ENCODE assay signal across 16 cellular contexts in the genomic region with DNA sequence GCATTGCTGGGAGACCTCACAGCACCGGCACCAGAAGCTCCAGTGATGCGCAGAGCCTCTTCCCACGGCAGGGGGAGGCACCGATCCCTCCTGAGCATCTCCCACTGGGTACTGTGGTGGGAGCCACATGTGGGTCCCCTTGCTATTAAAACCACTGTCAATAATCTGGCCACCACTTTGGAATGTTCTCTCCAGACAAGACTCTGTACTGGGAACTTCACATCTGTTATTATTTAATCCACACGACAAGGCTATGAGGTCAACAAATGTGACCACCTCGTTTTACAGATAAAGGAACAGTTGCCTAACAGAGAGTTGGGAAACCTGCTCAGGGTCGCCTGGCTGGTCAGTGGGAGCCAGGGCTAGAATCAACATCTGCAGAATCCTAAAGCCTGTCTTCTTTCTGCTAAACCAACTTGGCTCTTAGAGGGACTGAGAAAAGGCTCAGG.
A peak's percentile ranks its signal among the peaks of the same experiment; 100 is the strongest.
DNase-seq lines count a peak whose midpoint lies in the region; ATAC-seq, FAIRE-seq and TF ChIP-seq lines count a peak whose summit lies in the region.
"Had no signal": no experiment of that assay in that cellular context is flagged by ENCODE, and none has a peak within 500 bp of the region (broad histone marks: within the 10 kb centered on the region; RNA-seq: fewer than 3 reads in every experiment).

No MANE protein-coding gene starts in this region.

- no peak overlapping the region for H3K4me2 ChIP-seq in K562 (ENCODE audit: insufficient read depth, low read length)

- H3K9me1 ChIP-seq in K562 (ENCODE audit: control insufficient read depth, insufficient read depth, low read length): no peaks in the 10 kb centered on the region

- TF ChIP-seq EP300 in K562 (IDR thresholded peaks at IDR 0.05; ENCODE audit: low read length): no peak

- H3K4me3 ChIP-seq in K562: no peak overlapping the region
- H3K4me3 ChIP-seq in left lung: no peak overlapping the region
- no peak overlapping the region for H3K4me3 ChIP-seq in kidney (ENCODE audit: low read length in 2 of 2)
- H3K4me3 ChIP-seq: tibial artery had no signal

- ATAC-seq in K562: no peak
- peak; percentile 56 for ATAC-seq in left lobe of liver
- no peak for ATAC-seq in left lung
- ATAC-seq: activated naive CD8-positive, alpha-beta T cell treated with anti-CD3 and anti-CD28 coated beads, Interleukin-2, amount 50 U/mL, for 24 hours had no signal

- intact Hi-C loops in K562 (cut with micrococcal nuclease): loop anchor here (5.0 kb wide), 1 partner anchor 54 kb away; no protein-coding TSS in a partner anchor
- intact Hi-C loops in left lung (cut with DNase I): no loop called here
- intact Hi-C loops in kidney (cut with DNase I): loop anchor here (10.0 kb wide), 1 partner anchor 67 kb away; no protein-coding TSS in a partner anchor

- TF ChIP-seq RAD21 in K562 (CRISPR knock-in tag; conservative IDR thresholded peaks at IDR 0.05 in 1 of 2, IDR thresholded peaks at IDR 0.05 in 1 of 2): 0 out of 4 replicates have a peak, but pooled peaks of 1 of the 2 experiments have one; percentile 10

- CTCF ChIA-PET in K562 (lab: Yijun Ruan, JAX; ENCODE audit: low intra/inter-chr PET ratio): no interaction called here

- no TSS peak for BruUV-seq in K562 (replicated peaks; lab: Mats Ljungman, UMichigan)

- TF ChIP-seq POLR2A in K562 (conservative IDR thresholded peaks at IDR 0.05): no peak

- H3K36me3 ChIP-seq in K562 (ENCODE audit: control insufficient read depth, insufficient read depth, low read length) (no peaks in the 10 kb centered on the region), left lung (no peaks in the 10 kb centered on the region), kidney (ENCODE audit: control insufficient read depth in 1 of 2, insufficient read depth in 2 of 2, low read length in 2 of 2) (no peaks in the 10 kb centered on the region)
- H3K36me3 ChIP-seq: tibial artery had no signal

- H3K4me1 ChIP-seq in K562 (replicated peaks in 1 of 2; ENCODE audit: control insufficient read depth in 2 of 2, insufficient read depth in 2 of 2, low read length in 2 of 2) (peaks cover 0 to 2% of the 10 kb centered on the region in 2 experiments; a peak in 2 of 5 replicates), left lung (peaks cover 0 to 15% of the 10 kb centered on the region in 2 donors), kidney (ENCODE audit: control insufficient read depth in 1 of 2, insufficient read depth in 1 of 2, low read depth in 1 of 2, low read length in 2 of 2) (no peaks in the 10 kb centered on the region)

- H3K9me3 ChIP-seq in K562 (replicated peaks; ENCODE audit: control insufficient read depth, insufficient read depth, low read depth, low read length): no peaks in the 10 kb centered on the region
- no peaks in the 10 kb centered on the region for H3K9me3 ChIP-seq in left lung
- no peaks in the 10 kb centered on the region for H3K9me3 ChIP-seq in kidney (ENCODE audit: control insufficient read depth in 1 of 2, low read length in 2 of 2)
- H3K9me3 ChIP-seq: tibial artery had no signal

- TF ChIP-seq CTCF in K562 (IDR thresholded peaks at IDR 0.05 in 2 of 3, conservative IDR thresholded peaks at IDR 0.05 in 1 of 3; ENCODE audit: insufficient read depth in 2 of 3, low read depth in 1 of 3, low read length in 3 of 3) (peak; percentile 9 to 14 (median 13); a peak in 1 of 6 replicates), left lung (IDR thresholded peaks at IDR 0.05) (no peak), kidney (IDR thresholded peaks at IDR 0.05; ENCODE audit: borderline replicate concordance, extremely low read depth, insufficient read depth) (no peak)

- FAIRE-seq in K562 (lab: Jason Lieb, UNC) (no peak), kidney (lab: Jason Lieb, UNC) (no peak)
- FAIRE-seq: keratinocyte had no signal

- DNase-seq in AG08396 (ENCODE audit: low spot score) (peak; percentile 32), HuH-7.5 (ENCODE audit: low spot score) (peak; percentile 61), K562 (ENCODE audit: extremely low read depth in 1 of 4, low spot score in 3 of 4) (no peak), left lobe of liver (ENCODE audit: low spot score) (peak; percentile 87), left lung (no peak), kidney (no peak), DMS153 (lab: John Stamatoyannopoulos, UW) (no peak), DMS79 (lab: John Stamatoyannopoulos, UW) (no peak)
- DNase-seq: activated CD4-positive, alpha-beta T cell treated with anti-CD3 and anti-CD28 coated beads, Interleukin-2, amount 10 ng/mL, durations not matched to agents 24 days and 14 days; activated naive CD8-positive, alpha-beta T cell treated with anti-CD3 and anti-CD28 coated beads, Interleukin-2, amount 50 U/mL, for 24 hours; activated T-cell treated with anti-CD3 and anti-CD28 coated beads, Interleukin-2, amount 50 U/mL, for 24 hours; NCI-H1436 treated with DMSO at 0.1 percent for 48 hours; NCI-H526 treated with DMSO at 0.1 percent for 48 hours; RPMI8226; tibial artery had no signal

- POLR2A ChIA-PET in K562 (lab: Yijun Ruan, JAX): interaction anchor here (0.6 to 0.8 kb wide), 2 partner anchors 9 to 12 kb away, joined by 3 read pairs; no protein-coding TSS in a partner anchor

- H3K79me2 ChIP-seq in K562 (ENCODE audit: control insufficient read depth, insufficient read depth, low read length): no peaks in the 10 kb centered on the region

- H3K27me3 ChIP-seq in K562 (ENCODE audit: control insufficient read depth in 2 of 2, insufficient read depth in 2 of 2, low read length in 2 of 2) (peaks cover 20 to 39% of the 10 kb centered on the region in 2 experiments; a peak in 4 of 5 replicates), left lung (peaks cover 0 to 28% of the 10 kb centered on the region in 2 donors)

- in situ Hi-C loops in K562 (cut with MboI): no loop called here

- H3K27ac ChIP-seq in K562 (ENCODE audit: extremely low read depth, low read depth, low read length): no peak overlapping the region
- no peak overlapping the region for H3K27ac ChIP-seq in left lung
- no peak overlapping the region for H3K27ac ChIP-seq in kidney (ENCODE audit: low read depth in 2 of 2, low read length in 2 of 2)
- H3K27ac ChIP-seq: tibial artery had no signal

- no peaks in the 10 kb centered on the region for H4K20me1 ChIP-seq in K562 (replicated peaks; ENCODE audit: control insufficient read depth, insufficient read depth, low read length)

- H2AFZ ChIP-seq in K562 (ENCODE audit: low read depth, low read length): no peak overlapping the region

- H3K9ac ChIP-seq in K562 (ENCODE audit: insufficient read depth in 1 of 2, low read depth in 2 of 2, low read length in 2 of 2) (no peak overlapping the region), kidney (ENCODE audit: low read length in 2 of 2) (no peak overlapping the region)

- WGBS in K562 (ENCODE audit: insufficient coverage, low coverage, missing lambda C conversion rate): 2% methylated on average over 7 of the region's 7 CpGs

TF ChIP-seq in K562, 482 proteins besides CTCF, POLR2A, EP300 and RAD21 (continues in another document):
- TF ChIP-seq, protein P1, sequence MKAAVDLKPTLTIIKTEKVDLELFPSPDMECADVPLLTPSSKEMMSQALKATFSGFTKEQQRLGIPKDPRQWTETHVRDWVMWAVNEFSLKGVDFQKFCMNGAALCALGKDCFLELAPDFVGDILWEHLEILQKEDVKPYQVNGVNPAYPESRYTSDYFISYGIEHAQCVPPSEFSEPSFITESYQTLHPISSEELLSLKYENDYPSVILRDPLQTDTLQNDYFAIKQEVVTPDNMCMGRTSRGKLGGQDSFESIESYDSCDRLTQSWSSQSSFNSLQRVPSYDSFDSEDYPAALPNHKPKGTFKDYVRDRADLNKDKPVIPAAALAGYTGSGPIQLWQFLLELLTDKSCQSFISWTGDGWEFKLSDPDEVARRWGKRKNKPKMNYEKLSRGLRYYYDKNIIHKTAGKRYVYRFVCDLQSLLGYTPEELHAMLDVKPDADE (conservative IDR thresholded peaks at IDR 0.05; ENCODE audit: control insufficient read depth, low read depth, low read length): no peak
- TF ChIP-seq ZKSCAN1 (IDR thresholded peaks at IDR 0.05; ENCODE audit: low read depth, low read length) (no peak), ZC3H8 (IDR thresholded peaks at IDR 0.05) (no peak), ZNF133 (CRISPR knock-in tag; IDR thresholded peaks at IDR 0.05) (no peak), ZNF197 (CRISPR knock-in tag; IDR thresholded peaks at IDR 0.05; ENCODE audit: low read depth) (no peak), NCOA4 (IDR thresholded peaks at IDR 0.05; ENCODE audit: partially characterized antibody) (no peak), FOXP1 (CRISPR knock-in tag; IDR thresholded peaks at IDR 0.05) (no peak), BMI1 (IDR thresholded peaks at IDR 0.05; ENCODE audit: low read length) (no peak), ARNT (IDR thresholded peaks at IDR 0.05) (no peak)
- TF ChIP-seq, protein P2, sequence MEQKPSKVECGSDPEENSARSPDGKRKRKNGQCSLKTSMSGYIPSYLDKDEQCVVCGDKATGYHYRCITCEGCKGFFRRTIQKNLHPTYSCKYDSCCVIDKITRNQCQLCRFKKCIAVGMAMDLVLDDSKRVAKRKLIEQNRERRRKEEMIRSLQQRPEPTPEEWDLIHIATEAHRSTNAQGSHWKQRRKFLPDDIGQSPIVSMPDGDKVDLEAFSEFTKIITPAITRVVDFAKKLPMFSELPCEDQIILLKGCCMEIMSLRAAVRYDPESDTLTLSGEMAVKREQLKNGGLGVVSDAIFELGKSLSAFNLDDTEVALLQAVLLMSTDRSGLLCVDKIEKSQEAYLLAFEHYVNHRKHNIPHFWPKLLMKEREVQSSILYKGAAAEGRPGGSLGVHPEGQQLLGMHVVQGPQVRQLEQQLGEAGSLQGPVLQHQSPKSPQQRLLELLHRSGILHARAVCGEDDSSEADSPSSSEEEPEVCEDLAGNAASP (IDR thresholded peaks at IDR 0.05): no peak
- TF ChIP-seq, protein P3, sequence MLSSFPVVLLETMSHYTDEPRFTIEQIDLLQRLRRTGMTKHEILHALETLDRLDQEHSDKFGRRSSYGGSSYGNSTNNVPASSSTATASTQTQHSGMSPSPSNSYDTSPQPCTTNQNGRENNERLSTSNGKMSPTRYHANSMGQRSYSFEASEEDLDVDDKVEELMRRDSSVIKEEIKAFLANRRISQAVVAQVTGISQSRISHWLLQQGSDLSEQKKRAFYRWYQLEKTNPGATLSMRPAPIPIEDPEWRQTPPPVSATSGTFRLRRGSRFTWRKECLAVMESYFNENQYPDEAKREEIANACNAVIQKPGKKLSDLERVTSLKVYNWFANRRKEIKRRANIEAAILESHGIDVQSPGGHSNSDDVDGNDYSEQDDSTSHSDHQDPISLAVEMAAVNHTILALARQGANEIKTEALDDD (IDR thresholded peaks at IDR 0.05): no peak

Comparison
In these comparisons a context has a peak if more than half of its experiments do, and no peak if none do; other contexts are left out.
1. DNase-seq: peak in AG08396 (single experiment), HuH-7.5 (single experiment) and left lobe of liver (single experiment); none in K562 (0 of 4), left lung (0 of 2), kidney (single experiment), DMS153 (single experiment) and DMS79 (single experiment).
2. CTCF ChIP-seq: peak in K562 (3 of 3); none in left lung (0 of 2) and kidney (single experiment).
3. intact Hi-C loops: an anchor here in K562 (5.0 kb wide) and kidney (10.0 kb wide); none called in left lung.